In the genomic region with DNA sequence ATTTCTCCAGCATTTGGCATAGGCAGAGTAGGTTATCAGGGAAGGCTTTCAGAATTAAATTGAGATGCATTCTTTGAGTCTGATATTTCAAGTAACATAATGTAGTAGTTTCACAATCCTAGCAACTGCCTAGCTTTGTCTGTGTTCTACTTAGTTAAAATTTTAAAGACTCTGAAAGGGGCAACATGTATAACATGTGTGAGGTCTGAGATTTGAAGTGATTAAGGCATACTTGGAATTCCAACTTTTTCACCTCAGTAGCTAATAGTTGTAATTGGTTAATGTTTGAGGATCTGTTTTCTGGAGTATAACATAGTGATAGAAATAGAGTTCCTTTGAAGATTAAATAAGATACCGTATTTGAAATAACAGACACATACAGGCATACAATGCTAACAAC, we compare ENCODE assay signal across 16 cellular contexts.
DNase-seq lines count a peak whose midpoint lies in the region; ATAC-seq and TF ChIP-seq lines count a peak whose summit lies in the region.
"Had no signal": no experiment of that assay in that cellular context is flagged by ENCODE, and none has a peak within 500 bp of the region (broad histone marks: within the 10 kb centered on the region; RNA-seq: fewer than 3 reads in every experiment).

No MANE protein-coding gene starts in this region.

- no peak for TF ChIP-seq CTCF in epithelial cell of proximal tubule (conservative IDR thresholded peaks at IDR 0.05; ENCODE audit: low read depth, low read length)

- no peak for ATAC-seq in HG02798 (IDR thresholded peaks at IDR 0.05; ENCODE audit: poor library complexity, unreplicated experiment)
- ATAC-seq in activated naive CD8-positive, alpha-beta T cell treated with anti-CD3 and anti-CD28 coated beads, Interleukin-2, amount 50 U/mL, for 24 hours, result no peak
- ATAC-seq: GM23338, HCT116 had no signal

- no peak overlapping the region for H3K27ac Mint-ChIP-seq in activated naive CD8-positive, alpha-beta T cell treated with anti-CD3 and anti-CD28 coated beads, Interleukin-2, amount 50 U/mL, for 24 hours
- H3K27ac Mint-ChIP-seq: CD4-positive, alpha-beta memory T cell; GM23338; H9 had no signal

- peaks cover 8% of the 10 kb centered on the region for H3K9me3 Mint-ChIP-seq in activated naive CD8-positive, alpha-beta T cell treated with anti-CD3 and anti-CD28 coated beads, Interleukin-2, amount 50 U/mL, for 24 hours

- peak; percentile 38 for DNase-seq in epithelial cell of proximal tubule (ENCODE audit: low read depth)
- peak; percentile 40 for DNase-seq in kidney glomerular epithelial cell (lab: John Stamatoyannopoulos, UW)
- peak; percentile 73 for DNase-seq in renal cortical epithelial cell (ENCODE audit: low read depth)
- DNase-seq in T-helper 9 cell, result no peak
- DNase-seq in activated naive CD8-positive, alpha-beta T cell treated with anti-CD3 and anti-CD28 coated beads, Interleukin-2, amount 50 U/mL, for 24 hours, result no peak
- DNase-seq: C1 segment of cervical spinal cord; Calu3; CD4-positive, alpha-beta memory T cell; COR-L47; DMS53; DMS79 treated with DMSO at 0.1 percent for 48 hours; GF-D8; H9 had no signal

- H3K27me3 Mint-ChIP-seq in activated naive CD8-positive, alpha-beta T cell treated with anti-CD3 and anti-CD28 coated beads, Interleukin-2, amount 50 U/mL, for 24 hours, result no peaks in the 10 kb centered on the region
- H3K27me3 Mint-ChIP-seq: CD4-positive, alpha-beta memory T cell had no signal

- no peaks in the 10 kb centered on the region for H3K36me3 Mint-ChIP-seq in activated naive CD8-positive, alpha-beta T cell treated with anti-CD3 and anti-CD28 coated beads, Interleukin-2, amount 50 U/mL, for 24 hours (ENCODE audit: low read depth)
- H3K36me3 Mint-ChIP-seq: CD4-positive, alpha-beta memory T cell had no signal

- H3K4me1 Mint-ChIP-seq in activated naive CD8-positive, alpha-beta T cell treated with anti-CD3 and anti-CD28 coated beads, Interleukin-2, amount 50 U/mL, for 24 hours, result no peaks in the 10 kb centered on the region
- H3K4me1 Mint-ChIP-seq: CD4-positive, alpha-beta memory T cell; GM23338; H9 had no signal

- no peak overlapping the region for H3K4me3 ChIP-seq in epithelial cell of proximal tubule (ENCODE audit: low read depth, low read length)
- H3K4me3 ChIP-seq: GM23338 had no signal

- no peak overlapping the region for H3K4me3 Mint-ChIP-seq in activated naive CD8-positive, alpha-beta T cell treated with anti-CD3 and anti-CD28 coated beads, Interleukin-2, amount 50 U/mL, for 24 hours
- H3K4me3 Mint-ChIP-seq: CD4-positive, alpha-beta memory T cell; GM23338; H9 had no signal

Comparison
In these comparisons a context has a peak if more than half of its experiments do, and no peak if none do; other contexts are left out.
1. DNase-seq: peak in epithelial cell of proximal tubule (single experiment), kidney glomerular epithelial cell (single experiment) and renal cortical epithelial cell (single experiment); none in T-helper 9 cell (single experiment) and activated naive CD8-positive, alpha-beta T cell treated with anti-CD3 and anti-CD28 coated beads, Interleukin-2, amount 50 U/mL, for 24 hours (single experiment).